22 cellular contexts compared by ENCODE assay signal in the genomic region with DNA sequence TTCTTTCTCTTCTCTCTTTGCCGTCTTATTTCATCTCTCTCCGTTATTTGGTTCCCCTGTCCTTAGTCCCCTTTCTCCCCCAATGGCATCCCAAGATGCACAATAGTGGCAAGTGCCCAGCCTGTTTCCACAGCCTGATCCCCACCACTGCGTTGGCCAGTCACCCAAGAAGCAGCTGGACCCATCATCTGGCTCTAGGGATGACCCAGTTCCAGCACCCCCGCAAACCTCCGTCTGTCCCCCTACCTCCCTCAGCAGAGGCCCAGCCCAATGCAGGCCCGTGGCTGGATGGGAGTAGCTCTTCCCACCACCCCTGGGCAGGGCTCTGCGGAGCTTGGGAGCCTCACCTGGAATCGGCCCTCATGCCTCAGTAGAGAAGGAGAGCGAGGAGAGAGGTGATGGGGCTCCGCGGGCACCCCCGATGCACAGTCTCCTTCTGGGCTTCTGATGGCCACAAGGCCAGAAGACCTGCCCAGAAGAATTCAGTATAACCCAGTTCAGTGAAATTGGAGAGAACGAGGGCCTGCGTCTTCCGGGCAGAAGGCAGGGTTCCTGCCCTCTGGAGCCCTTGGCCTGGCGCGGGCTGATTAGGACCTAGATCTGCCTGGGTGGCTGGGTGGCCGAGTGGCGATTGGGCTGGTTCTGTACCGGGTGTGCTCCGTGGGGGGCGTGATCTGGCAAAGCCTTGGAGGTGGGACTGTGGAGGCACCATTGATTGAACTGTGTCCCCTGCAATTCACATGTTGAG.
"Had no signal": no experiment of that assay in that cellular context is flagged by ENCODE, and none has a peak within 500 bp of the region (broad histone marks: within the 10 kb centered on the region; RNA-seq: fewer than 3 reads in every experiment).

No MANE protein-coding gene starts in this region.

- H3K27me3 ChIP-seq: MG63, Peyer's patch had no signal

- H3K4me1 ChIP-seq: Peyer's patch had no signal

- H3K4me3 ChIP-seq: MG63, Peyer's patch had no signal

- H3K36me3 ChIP-seq: MG63, Peyer's patch had no signal

- H3K27ac ChIP-seq: Peyer's patch, RWPE1 had no signal

- ATAC-seq: activated CD8-positive, alpha-beta memory T cell treated with anti-CD3 and anti-CD28 coated beads, Interleukin-2, amount 10 ng/mL, durations not matched to agents 7 days and 5 days; activated T-helper 17 cell treated with anti-CD3 and anti-CD28 coated beads, Interleukin-2, amount 50 U/mL, for 72 hours had no signal

- DNase-seq: activated B cell treated with CpG ODN at 0.5 μM for 24 hours; activated CD4-positive, alpha-beta T cell treated with anti-CD3 and anti-CD28 coated beads for 1 hour; activated CD4-positive, alpha-beta T cell treated with anti-CD3 and anti-CD28 coated beads, Interleukin-2, amount 10 ng/mL, durations not matched to agents 24 days and 14 days; activated CD4-positive, alpha-beta T cell treated with anti-CD3 and anti-CD28 coated beads, Interleukin-2, amount 50 U/mL, for 48 hours; activated CD8-positive, alpha-beta memory T cell treated with anti-CD3 and anti-CD28 coated beads, Interleukin-2, amount 10 ng/mL, durations not matched to agents 7 days and 5 days; activated gamma-delta T cell treated with Interleukin-2 at 50 U/mL for 16 hours; activated naive CD4-positive, alpha-beta T cell treated with anti-CD3 and anti-CD28 coated beads, Interleukin-2, amount 10 ng/mL, durations not matched to agents 7 days and 5 days; activated naive CD8-positive, alpha-beta T cell treated with anti-CD3 and anti-CD28 coated beads for 36 hours; activated T-cell treated with anti-CD3 and anti-CD28 coated beads, Interleukin-2, amount 50 U/mL, for 24 hours; MG63; MV-4-11; NCI-H1092 treated with DMSO at 0.1 percent for 48 hours; NCI-H1436; NCI-H187; NCI-H2081; NCI-H510A treated with DMSO at 0.1 percent for 48 hours; NCI-H69; NK-92 treated with Interleukin-12 subunit alpha and Interleukin-12 subunit beta, amount 100 ng/mL, for 24 hours; Peyer's patch; SHP77 had no signal

- H3K9me3 ChIP-seq: MG63, Peyer's patch had no signal
